8 cellular contexts compared by ENCODE assay signal in the genomic region with DNA sequence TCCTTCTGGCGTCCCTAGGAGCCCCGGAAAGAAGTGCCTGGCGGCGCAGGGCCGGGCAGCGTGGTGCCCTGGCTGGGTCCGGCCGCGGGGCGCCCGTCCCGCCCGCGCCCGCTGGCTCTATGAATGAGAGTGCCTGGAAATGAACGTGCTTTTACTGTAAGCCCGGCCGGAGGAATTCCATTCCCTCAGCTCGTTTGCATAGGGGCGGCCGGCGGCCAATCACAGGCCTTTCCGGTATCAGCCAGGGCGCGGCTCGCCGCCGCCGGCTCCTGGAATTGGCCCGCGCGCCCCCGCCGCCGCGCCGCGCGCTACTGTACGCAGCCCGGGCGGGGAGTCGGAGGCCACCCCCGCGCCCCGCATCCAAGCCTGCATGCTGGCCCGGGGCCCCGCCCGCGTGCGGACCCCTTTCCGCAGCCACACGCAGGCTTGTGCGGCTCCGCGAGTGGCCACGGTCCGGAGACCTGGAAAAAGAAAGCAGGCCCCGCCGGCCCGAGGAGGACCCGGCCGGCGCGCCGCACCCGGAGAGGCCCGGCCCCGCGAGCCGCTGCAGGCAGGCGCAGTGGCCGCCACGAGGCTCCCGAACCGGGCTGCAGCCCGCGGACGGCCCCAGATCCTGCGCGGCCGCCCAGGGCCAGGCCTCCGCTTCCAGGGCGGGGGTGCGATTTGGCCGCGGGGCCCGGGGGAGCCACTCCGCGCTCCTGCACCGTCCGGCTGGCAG.
DNase-seq lines count a peak whose midpoint lies in the region; ATAC-seq and TF ChIP-seq lines count a peak whose summit lies in the region.

No MANE protein-coding gene starts in this region.

- intact Hi-C loops in lower leg skin (cut with DNase I; ENCODE audit: low total_unique reads): no loop called here

- CTCF ChIA-PET in BJ (lab: Yijun Ruan, JAX): interaction anchor here (0.6 to 3.9 kb wide), 16 partner anchors 9 to 1052 kb away, joined by 3 to 21 read pairs (median 4); no protein-coding TSS in a partner anchor
- CTCF ChIA-PET in activated CD4-positive, alpha-beta T cell treated with anti-CD3 and anti-CD28 coated beads, Interleukin-2, amount 10 ng/mL, durations not matched to agents 7 days and 5 days (lab: Charles Lee): interaction anchor here (0.5 to 3.2 kb wide), 38 partner anchors 10 to 1601 kb away, joined by 3 to 27 read pairs (median 4); no protein-coding TSS in a partner anchor

- POLR2A ChIA-PET in BJ (lab: Charles Lee): interaction anchor here (0.6 to 2.4 kb wide), 11 partner anchors 18 to 1418 kb away, joined by 3 to 13 read pairs (median 3); no protein-coding TSS in a partner anchor
- POLR2A ChIA-PET in activated CD4-positive, alpha-beta T cell treated with anti-CD3 and anti-CD28 coated beads, Interleukin-2, amount 10 ng/mL, durations not matched to agents 7 days and 5 days (lab: Charles Lee): interaction anchor here (0.7 to 3.0 kb wide), 5 partner anchors 86 to 428 kb away, joined by 3 to 11 read pairs (median 6); no protein-coding TSS in a partner anchor

- WGBS in lower leg skin, 2 donors: 0 to 2% methylated on average over 32 to 43 of the region's 92 CpGs

- peaks cover 52% of the 10 kb centered on the region for H3K4me1 Mint-ChIP-seq in activated CD4-positive, alpha-beta T cell treated with anti-CD3 and anti-CD28 coated beads, Interleukin-2, amount 10 ng/mL, durations not matched to agents 7 days and 5 days

- peak; percentile 36 for ATAC-seq in GM19351 (IDR thresholded peaks at IDR 0.05; ENCODE audit: unreplicated experiment)
- ATAC-seq in HG03469 (IDR thresholded peaks at IDR 0.05; ENCODE audit: unreplicated experiment): peak; percentile 40

- peak overlapping the region; percentile 97 for H3K4me3 ChIP-seq in BJ (ENCODE audit: low read depth, low read length)
- peak overlapping the region; percentile 79 for H3K4me3 ChIP-seq in lower leg skin (ENCODE audit: low read depth, poor library complexity, severe bottlenecking)

- H3K27me3 ChIP-seq in BJ (ENCODE audit: control insufficient read depth, insufficient read depth, low read length): no peaks in the 10 kb centered on the region

- H3K27ac Mint-ChIP-seq in activated CD4-positive, alpha-beta T cell treated with anti-CD3 and anti-CD28 coated beads, Interleukin-2, amount 10 ng/mL, durations not matched to agents 7 days and 5 days: peak overlapping the region; percentile 98

- H3K9me3 Mint-ChIP-seq in activated CD4-positive, alpha-beta T cell treated with anti-CD3 and anti-CD28 coated beads, Interleukin-2, amount 10 ng/mL, durations not matched to agents 7 days and 5 days: no peaks in the 10 kb centered on the region

- peaks cover 5% of the 10 kb centered on the region for H3K36me3 ChIP-seq in BJ (ENCODE audit: control insufficient read depth, insufficient read depth, low read length)

- H3K4me3 Mint-ChIP-seq in activated CD4-positive, alpha-beta T cell treated with anti-CD3 and anti-CD28 coated beads, Interleukin-2, amount 10 ng/mL, durations not matched to agents 7 days and 5 days: peak overlapping the region; percentile 89

- TF ChIP-seq POLR2A in lower leg skin (IDR thresholded peaks at IDR 0.05): no peak

- peaks cover 22% of the 10 kb centered on the region for H3K36me3 Mint-ChIP-seq in activated CD4-positive, alpha-beta T cell treated with anti-CD3 and anti-CD28 coated beads, Interleukin-2, amount 10 ng/mL, durations not matched to agents 7 days and 5 days (ENCODE audit: low read depth)

- TF ChIP-seq CTCF in BJ (IDR thresholded peaks at IDR 0.05; ENCODE audit: insufficient read depth, low read depth, low read length): no peak
- no peak for TF ChIP-seq CTCF in lower leg skin (IDR thresholded peaks at IDR 0.05)

- H3K27me3 Mint-ChIP-seq in activated CD4-positive, alpha-beta T cell treated with anti-CD3 and anti-CD28 coated beads, Interleukin-2, amount 10 ng/mL, durations not matched to agents 7 days and 5 days: no peaks in the 10 kb centered on the region

- peak; percentile 76 for DNase-seq in BJ (ENCODE audit: low read depth)
- peak; percentile 49 for DNase-seq in NCI-H524 treated with DMSO at 0.1 percent for 48 hours (lab: John Stamatoyannopoulos, UW)
- peak; percentile 80 for DNase-seq in activated CD4-positive, alpha-beta T cell treated with anti-CD3 and anti-CD28 coated beads, Interleukin-2, amount 10 ng/mL, durations not matched to agents 7 days and 5 days
- peak; percentile 90 to 97 for DNase-seq in dermis microvascular lymphatic vessel endothelial cell (ENCODE audit: low read depth in 2 of 2)
- DNase-seq in lower leg skin (ENCODE audit: low spot score in 2 of 2): peak; percentile 92 to 98
- peak; percentile 84 to 86 for DNase-seq in stimulated activated CD4-positive, alpha-beta T cell treated with anti-CD3 and anti-CD28 coated beads, Interleukin-4, amount 100 ng/mL, for 4 hours

Comparison
In these comparisons a context has a peak if more than half of its experiments do, and no peak if none do; other contexts are left out.
1. Peak in every context shown above with its lines: DNase-seq, ATAC-seq and H3K4me3 ChIP-seq.